ENCODE assay signal across 22 cellular contexts in genomic region chr1:2358072-2358471, GRCh38.
"Had no signal": no experiment of that assay in that cellular context is flagged by ENCODE, and none has a peak within 500 bp of the region (broad histone marks: within the 10 kb centered on the region; RNA-seq: fewer than 3 reads in every experiment).

No MANE protein-coding gene starts in this region.

- H3K9me3 ChIP-seq: body of pancreas, neutrophil, suprapubic skin, transverse colon had no signal

- H3K9ac ChIP-seq: parathyroid adenoma had no signal

- DNase-seq: activated CD4-positive, alpha-beta T cell treated with anti-CD3 and anti-CD28 coated beads, Interleukin-2, amount 10 ng/mL, durations not matched to agents 7 days and 5 days; activated CD8-positive, alpha-beta T cell treated with anti-CD3 and anti-CD28 coated beads, Interleukin-2, amount 10 ng/mL, durations not matched to agents 7 days and 5 days; activated naive CD4-positive, alpha-beta T cell treated with Interleukin-2 at 50 U/mL for 16 hours; activated naive CD8-positive, alpha-beta T cell treated with anti-CD3 and anti-CD28 coated beads, Interleukin-2, amount 10 ng/mL, durations not matched to agents 7 days and 5 days; activated T-cell treated with anti-CD3 and anti-CD28 coated beads, Interleukin-2, amount 50 U/mL, for 24 hours; body of pancreas; caudate nucleus; foreskin melanocyte; naive B cell; stimulated activated CD4-positive, alpha-beta T cell treated with anti-CD3 and anti-CD28 coated beads, Interleukin-15, amount 100 ng/mL, for 24 hours; stimulated activated CD4-positive, alpha-beta T cell treated with anti-CD3 and anti-CD28 coated beads, Interleukin-2, amount 100 ng/mL, for 48 hours; stimulated activated naive CD8-positive, alpha-beta T cell treated with anti-CD3 and anti-CD28 coated beads, Interleukin-15, amount 100 ng/mL, for 72 hours; T1000; transverse colon had no signal

- H3K4me3 Mint-ChIP-seq: activated CD4-positive, alpha-beta T cell treated with anti-CD3 and anti-CD28 coated beads, Interleukin-2, amount 10 ng/mL, durations not matched to agents 7 days and 5 days; activated CD8-positive, alpha-beta T cell treated with anti-CD3 and anti-CD28 coated beads, Interleukin-2, amount 10 ng/mL, durations not matched to agents 7 days and 5 days; activated naive CD8-positive, alpha-beta T cell treated with anti-CD3 and anti-CD28 coated beads, Interleukin-2, amount 10 ng/mL, durations not matched to agents 7 days and 5 days; activated T-cell treated with anti-CD3 and anti-CD28 coated beads, Interleukin-2, amount 50 U/mL, for 24 hours; naive B cell; stimulated activated naive CD8-positive, alpha-beta T cell treated with anti-CD3 and anti-CD28 coated beads, Interleukin-15, amount 100 ng/mL, for 72 hours had no signal

- H3K27ac Mint-ChIP-seq: activated CD4-positive, alpha-beta T cell treated with anti-CD3 and anti-CD28 coated beads, Interleukin-2, amount 10 ng/mL, durations not matched to agents 7 days and 5 days; activated CD8-positive, alpha-beta T cell treated with anti-CD3 and anti-CD28 coated beads, Interleukin-2, amount 10 ng/mL, durations not matched to agents 7 days and 5 days; activated naive CD8-positive, alpha-beta T cell treated with anti-CD3 and anti-CD28 coated beads, Interleukin-2, amount 10 ng/mL, durations not matched to agents 7 days and 5 days; activated T-cell treated with anti-CD3 and anti-CD28 coated beads, Interleukin-2, amount 50 U/mL, for 24 hours; activated T-helper 2 cell treated with anti-CD3 and anti-CD28 coated beads, Interferon-gamma antibody, Interleukin-2, Interleukin-4, amounts not matched to agents 10 μg/mL and 5 μg/mL and 100 μg/mL, durations not matched to agents 14 hours and 24 hours and 36 hours; stimulated activated naive CD8-positive, alpha-beta T cell treated with anti-CD3 and anti-CD28 coated beads, Interleukin-15, amount 100 ng/mL, for 72 hours had no signal

- H3K4me1 Mint-ChIP-seq: activated CD4-positive, alpha-beta T cell treated with anti-CD3 and anti-CD28 coated beads, Interleukin-2, amount 10 ng/mL, durations not matched to agents 7 days and 5 days; activated naive CD8-positive, alpha-beta T cell treated with anti-CD3 and anti-CD28 coated beads, Interleukin-2, amount 10 ng/mL, durations not matched to agents 7 days and 5 days; naive B cell had no signal

- H3K27me3 ChIP-seq: body of pancreas, neutrophil, suprapubic skin, transverse colon had no signal

- FAIRE-seq: colon, keratinocyte had no signal

- H3K27me3 Mint-ChIP-seq: activated T-cell treated with anti-CD3 and anti-CD28 coated beads, Interleukin-2, amount 50 U/mL, for 24 hours; naive B cell; stimulated activated naive CD8-positive, alpha-beta T cell treated with anti-CD3 and anti-CD28 coated beads, Interleukin-15, amount 100 ng/mL, for 72 hours had no signal

- H3K9me3 Mint-ChIP-seq: activated CD4-positive, alpha-beta T cell treated with anti-CD3 and anti-CD28 coated beads, Interleukin-2, amount 10 ng/mL, durations not matched to agents 7 days and 5 days; activated naive CD8-positive, alpha-beta T cell treated with anti-CD3 and anti-CD28 coated beads, Interleukin-2, amount 10 ng/mL, durations not matched to agents 7 days and 5 days; activated T-helper 2 cell treated with anti-CD3 and anti-CD28 coated beads, Interferon-gamma antibody, Interleukin-2, Interleukin-4, amounts not matched to agents 10 μg/mL and 5 μg/mL and 100 μg/mL, durations not matched to agents 14 hours and 24 hours and 36 hours had no signal

- H3K36me3 Mint-ChIP-seq: activated naive CD8-positive, alpha-beta T cell treated with anti-CD3 and anti-CD28 coated beads, Interleukin-2, amount 10 ng/mL, durations not matched to agents 7 days and 5 days had no signal

- H3K27ac ChIP-seq: body of pancreas, left lung, neutrophil, parathyroid adenoma, suprapubic skin, transverse colon had no signal

- H3K4me1 ChIP-seq: body of pancreas, left lung, parathyroid adenoma, transverse colon had no signal

- ATAC-seq: activated CD4-positive, CD25-positive, alpha-beta regulatory T cell treated with anti-CD3 and anti-CD28 coated beads, Interleukin-2, amount 50 U/mL, for 24 hours; activated CD8-positive, alpha-beta T cell treated with anti-CD3 and anti-CD28 coated beads, Interleukin-2, amount 10 ng/mL, durations not matched to agents 7 days and 5 days; body of pancreas; left lung; stimulated activated naive CD8-positive, alpha-beta T cell treated with anti-CD3 and anti-CD28 coated beads, Interleukin-15, amount 100 ng/mL, for 72 hours had no signal

- H3K4me3 ChIP-seq: body of pancreas, left lung, suprapubic skin, transverse colon had no signal

- H3K36me3 ChIP-seq: left lung, neutrophil, suprapubic skin, transverse colon had no signal
